Comparison of ENCODE assay signal across 2 cellular contexts in the genomic region with DNA sequence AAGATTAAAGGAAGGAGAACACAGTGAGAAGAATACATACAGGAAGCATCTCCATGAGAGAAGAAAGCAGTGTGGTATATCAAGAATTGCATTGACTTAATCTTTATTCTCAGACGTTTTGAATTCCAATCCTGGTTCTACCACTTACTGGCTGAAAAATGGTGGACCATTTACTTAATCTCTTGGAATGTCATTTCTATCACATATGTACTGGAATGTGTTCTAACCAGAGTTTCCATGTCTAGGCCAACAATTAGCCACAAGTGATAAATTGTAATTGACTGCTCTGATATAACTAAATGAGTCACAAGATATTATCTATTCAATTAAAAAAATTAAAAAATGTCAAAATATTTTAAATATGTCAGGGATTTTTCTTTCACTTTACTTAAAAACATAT.
TF ChIP-seq lines count a peak whose summit lies in the region.

No MANE protein-coding gene starts in this region.

TF ChIP-seq in SK-N-SH treated with all-trans-retinoic acid at 6 μM for 48 hours, 23 proteins besides CTCF, POLR2A, EP300 and RAD21 (continued from another document):
- TF ChIP-seq, protein P1, sequence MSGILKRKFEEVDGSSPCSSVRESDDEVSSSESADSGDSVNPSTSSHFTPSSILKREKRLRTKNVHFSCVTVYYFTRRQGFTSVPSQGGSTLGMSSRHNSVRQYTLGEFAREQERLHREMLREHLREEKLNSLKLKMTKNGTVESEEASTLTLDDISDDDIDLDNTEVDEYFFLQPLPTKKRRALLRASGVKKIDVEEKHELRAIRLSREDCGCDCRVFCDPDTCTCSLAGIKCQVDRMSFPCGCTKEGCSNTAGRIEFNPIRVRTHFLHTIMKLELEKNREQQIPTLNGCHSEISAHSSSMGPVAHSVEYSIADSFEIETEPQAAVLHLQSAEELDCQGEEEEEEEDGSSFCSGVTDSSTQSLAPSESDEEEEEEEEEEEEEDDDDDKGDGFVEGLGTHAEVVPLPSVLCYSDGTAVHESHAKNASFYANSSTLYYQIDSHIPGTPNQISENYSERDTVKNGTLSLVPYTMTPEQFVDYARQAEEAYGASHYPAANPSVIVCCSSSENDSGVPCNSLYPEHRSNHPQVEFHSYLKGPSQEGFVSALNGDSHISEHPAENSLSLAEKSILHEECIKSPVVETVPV (CRISPR knock-in tag; IDR thresholded peaks at IDR 0.05), result no peak
- no peak for TF ChIP-seq ZC3H10 (CRISPR knock-in tag; IDR thresholded peaks at IDR 0.05)
- TF ChIP-seq, protein P2, sequence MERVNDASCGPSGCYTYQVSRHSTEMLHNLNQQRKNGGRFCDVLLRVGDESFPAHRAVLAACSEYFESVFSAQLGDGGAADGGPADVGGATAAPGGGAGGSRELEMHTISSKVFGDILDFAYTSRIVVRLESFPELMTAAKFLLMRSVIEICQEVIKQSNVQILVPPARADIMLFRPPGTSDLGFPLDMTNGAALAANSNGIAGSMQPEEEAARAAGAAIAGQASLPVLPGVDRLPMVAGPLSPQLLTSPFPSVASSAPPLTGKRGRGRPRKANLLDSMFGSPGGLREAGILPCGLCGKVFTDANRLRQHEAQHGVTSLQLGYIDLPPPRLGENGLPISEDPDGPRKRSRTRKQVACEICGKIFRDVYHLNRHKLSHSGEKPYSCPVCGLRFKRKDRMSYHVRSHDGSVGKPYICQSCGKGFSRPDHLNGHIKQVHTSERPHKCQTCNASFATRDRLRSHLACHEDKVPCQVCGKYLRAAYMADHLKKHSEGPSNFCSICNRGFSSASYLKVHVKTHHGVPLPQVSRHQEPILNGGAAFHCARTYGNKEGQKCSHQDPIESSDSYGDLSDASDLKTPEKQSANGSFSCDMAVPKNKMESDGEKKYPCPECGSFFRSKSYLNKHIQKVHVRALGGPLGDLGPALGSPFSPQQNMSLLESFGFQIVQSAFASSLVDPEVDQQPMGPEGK (CRISPR knock-in tag; IDR thresholded peaks at IDR 0.05; ENCODE audit: borderline replicate concordance), result no peak
- TF ChIP-seq ARNTL (CRISPR knock-in tag; IDR thresholded peaks at IDR 0.05; ENCODE audit: borderline replicate concordance, low read depth), result no peak
- no peak for TF ChIP-seq SNAI2 (CRISPR knock-in tag; IDR thresholded peaks at IDR 0.05)
- TF ChIP-seq GLIS3 (CRISPR knock-in tag; IDR thresholded peaks at IDR 0.05), result no peak
- TF ChIP-seq, protein P3, sequence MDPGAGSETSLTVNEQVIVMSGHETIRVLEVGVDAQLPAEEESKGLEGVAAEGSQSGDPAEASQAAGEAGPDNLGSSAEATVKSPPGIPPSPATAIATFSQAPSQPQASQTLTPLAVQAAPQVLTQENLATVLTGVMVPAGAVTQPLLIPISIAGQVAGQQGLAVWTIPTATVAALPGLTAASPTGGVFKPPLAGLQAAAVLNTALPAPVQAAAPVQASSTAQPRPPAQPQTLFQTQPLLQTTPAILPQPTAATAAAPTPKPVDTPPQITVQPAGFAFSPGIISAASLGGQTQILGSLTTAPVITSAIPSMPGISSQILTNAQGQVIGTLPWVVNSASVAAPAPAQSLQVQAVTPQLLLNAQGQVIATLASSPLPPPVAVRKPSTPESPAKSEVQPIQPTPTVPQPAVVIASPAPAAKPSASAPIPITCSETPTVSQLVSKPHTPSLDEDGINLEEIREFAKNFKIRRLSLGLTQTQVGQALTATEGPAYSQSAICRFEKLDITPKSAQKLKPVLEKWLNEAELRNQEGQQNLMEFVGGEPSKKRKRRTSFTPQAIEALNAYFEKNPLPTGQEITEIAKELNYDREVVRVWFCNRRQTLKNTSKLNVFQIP (CRISPR knock-in tag; IDR thresholded peaks at IDR 0.05; ENCODE audit: borderline replicate concordance, low read depth), result no peak
- TF ChIP-seq ZNF565 (CRISPR knock-in tag; conservative IDR thresholded peaks at IDR 0.05; ENCODE audit: low read depth), result no peak

TF ChIP-seq in SK-N-SH, 30 proteins besides CTCF, POLR2A, EP300 and RAD21 (continued from another document):
- TF ChIP-seq, protein P4, sequence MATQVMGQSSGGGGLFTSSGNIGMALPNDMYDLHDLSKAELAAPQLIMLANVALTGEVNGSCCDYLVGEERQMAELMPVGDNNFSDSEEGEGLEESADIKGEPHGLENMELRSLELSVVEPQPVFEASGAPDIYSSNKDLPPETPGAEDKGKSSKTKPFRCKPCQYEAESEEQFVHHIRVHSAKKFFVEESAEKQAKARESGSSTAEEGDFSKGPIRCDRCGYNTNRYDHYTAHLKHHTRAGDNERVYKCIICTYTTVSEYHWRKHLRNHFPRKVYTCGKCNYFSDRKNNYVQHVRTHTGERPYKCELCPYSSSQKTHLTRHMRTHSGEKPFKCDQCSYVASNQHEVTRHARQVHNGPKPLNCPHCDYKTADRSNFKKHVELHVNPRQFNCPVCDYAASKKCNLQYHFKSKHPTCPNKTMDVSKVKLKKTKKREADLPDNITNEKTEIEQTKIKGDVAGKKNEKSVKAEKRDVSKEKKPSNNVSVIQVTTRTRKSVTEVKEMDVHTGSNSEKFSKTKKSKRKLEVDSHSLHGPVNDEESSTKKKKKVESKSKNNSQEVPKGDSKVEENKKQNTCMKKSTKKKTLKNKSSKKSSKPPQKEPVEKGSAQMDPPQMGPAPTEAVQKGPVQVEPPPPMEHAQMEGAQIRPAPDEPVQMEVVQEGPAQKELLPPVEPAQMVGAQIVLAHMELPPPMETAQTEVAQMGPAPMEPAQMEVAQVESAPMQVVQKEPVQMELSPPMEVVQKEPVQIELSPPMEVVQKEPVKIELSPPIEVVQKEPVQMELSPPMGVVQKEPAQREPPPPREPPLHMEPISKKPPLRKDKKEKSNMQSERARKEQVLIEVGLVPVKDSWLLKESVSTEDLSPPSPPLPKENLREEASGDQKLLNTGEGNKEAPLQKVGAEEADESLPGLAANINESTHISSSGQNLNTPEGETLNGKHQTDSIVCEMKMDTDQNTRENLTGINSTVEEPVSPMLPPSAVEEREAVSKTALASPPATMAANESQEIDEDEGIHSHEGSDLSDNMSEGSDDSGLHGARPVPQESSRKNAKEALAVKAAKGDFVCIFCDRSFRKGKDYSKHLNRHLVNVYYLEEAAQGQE (IDR thresholded peaks at IDR 0.05; ENCODE audit: low read depth, low read length), result no peak
- TF ChIP-seq SIN3A (IDR thresholded peaks at IDR 0.05; ENCODE audit: borderline replicate concordance, low read depth, low read length), result no peak
- TF ChIP-seq GATA2 (CRISPR knock-in tag; IDR thresholded peaks at IDR 0.05), result no peak
- no peak for TF ChIP-seq ELF1 (IDR thresholded peaks at IDR 0.05)
- TF ChIP-seq, protein P5, sequence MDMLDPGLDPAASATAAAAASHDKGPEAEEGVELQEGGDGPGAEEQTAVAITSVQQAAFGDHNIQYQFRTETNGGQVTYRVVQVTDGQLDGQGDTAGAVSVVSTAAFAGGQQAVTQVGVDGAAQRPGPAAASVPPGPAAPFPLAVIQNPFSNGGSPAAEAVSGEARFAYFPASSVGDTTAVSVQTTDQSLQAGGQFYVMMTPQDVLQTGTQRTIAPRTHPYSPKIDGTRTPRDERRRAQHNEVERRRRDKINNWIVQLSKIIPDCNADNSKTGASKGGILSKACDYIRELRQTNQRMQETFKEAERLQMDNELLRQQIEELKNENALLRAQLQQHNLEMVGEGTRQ (IDR thresholded peaks at IDR 0.05; ENCODE audit: borderline replicate concordance, low read depth, low read length), result no peak
- TF ChIP-seq RCOR1 (IDR thresholded peaks at IDR 0.05; ENCODE audit: low read length), result no peak
- TF ChIP-seq YY1 (IDR thresholded peaks at IDR 0.05; ENCODE audit: low read depth), result no peak
- TF ChIP-seq RXRA (IDR thresholded peaks at IDR 0.05; ENCODE audit: borderline replicate concordance, low read depth), result no peak
- no peak for TF ChIP-seq RFX5 (IDR thresholded peaks at IDR 0.05; ENCODE audit: low read length)
